Comparison of ENCODE assay signal across 1 cellular context in the genomic region with DNA sequence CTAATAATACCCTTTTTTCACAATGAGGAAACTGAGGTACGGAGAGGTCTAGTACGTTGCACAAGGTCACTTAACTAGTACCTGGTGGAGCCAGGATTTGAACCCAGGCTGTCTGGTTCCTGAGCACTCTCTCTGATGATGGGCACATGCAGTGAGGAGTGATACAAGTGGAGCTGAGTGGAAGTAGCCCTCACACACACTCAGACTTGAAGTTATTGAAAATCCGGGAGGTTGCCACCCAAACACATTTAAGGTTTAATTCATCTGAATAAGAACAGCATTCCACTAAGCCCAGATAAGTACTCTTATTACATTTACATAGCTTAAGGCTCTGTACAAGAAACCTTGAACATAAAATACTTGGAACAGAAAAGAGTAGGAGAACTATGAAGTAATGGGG.
TF ChIP-seq lines count a peak whose summit lies in the region.

No MANE protein-coding gene starts in this region.

TF ChIP-seq in SK-N-SH treated with all-trans-retinoic acid at 6 μM for 48 hours, 23 proteins besides CTCF, POLR2A, EP300 and RAD21:
- no peak for TF ChIP-seq OSR1 (CRISPR knock-in tag; IDR thresholded peaks at IDR 0.05)
- no peak for TF ChIP-seq PPARA (CRISPR knock-in tag; IDR thresholded peaks at IDR 0.05; ENCODE audit: borderline replicate concordance)
- TF ChIP-seq ZNF70 (CRISPR knock-in tag; IDR thresholded peaks at IDR 0.05), result no peak
- no peak for TF ChIP-seq ZFP30 (CRISPR knock-in tag; IDR thresholded peaks at IDR 0.05)
- TF ChIP-seq ZC3H10 (CRISPR knock-in tag; IDR thresholded peaks at IDR 0.05), result no peak
- TF ChIP-seq, protein P1, sequence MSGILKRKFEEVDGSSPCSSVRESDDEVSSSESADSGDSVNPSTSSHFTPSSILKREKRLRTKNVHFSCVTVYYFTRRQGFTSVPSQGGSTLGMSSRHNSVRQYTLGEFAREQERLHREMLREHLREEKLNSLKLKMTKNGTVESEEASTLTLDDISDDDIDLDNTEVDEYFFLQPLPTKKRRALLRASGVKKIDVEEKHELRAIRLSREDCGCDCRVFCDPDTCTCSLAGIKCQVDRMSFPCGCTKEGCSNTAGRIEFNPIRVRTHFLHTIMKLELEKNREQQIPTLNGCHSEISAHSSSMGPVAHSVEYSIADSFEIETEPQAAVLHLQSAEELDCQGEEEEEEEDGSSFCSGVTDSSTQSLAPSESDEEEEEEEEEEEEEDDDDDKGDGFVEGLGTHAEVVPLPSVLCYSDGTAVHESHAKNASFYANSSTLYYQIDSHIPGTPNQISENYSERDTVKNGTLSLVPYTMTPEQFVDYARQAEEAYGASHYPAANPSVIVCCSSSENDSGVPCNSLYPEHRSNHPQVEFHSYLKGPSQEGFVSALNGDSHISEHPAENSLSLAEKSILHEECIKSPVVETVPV (CRISPR knock-in tag; IDR thresholded peaks at IDR 0.05), result no peak
- TF ChIP-seq ARNTL (CRISPR knock-in tag; IDR thresholded peaks at IDR 0.05; ENCODE audit: borderline replicate concordance, low read depth), result no peak
- no peak for TF ChIP-seq SNAI2 (CRISPR knock-in tag; IDR thresholded peaks at IDR 0.05)
- TF ChIP-seq, protein P2, sequence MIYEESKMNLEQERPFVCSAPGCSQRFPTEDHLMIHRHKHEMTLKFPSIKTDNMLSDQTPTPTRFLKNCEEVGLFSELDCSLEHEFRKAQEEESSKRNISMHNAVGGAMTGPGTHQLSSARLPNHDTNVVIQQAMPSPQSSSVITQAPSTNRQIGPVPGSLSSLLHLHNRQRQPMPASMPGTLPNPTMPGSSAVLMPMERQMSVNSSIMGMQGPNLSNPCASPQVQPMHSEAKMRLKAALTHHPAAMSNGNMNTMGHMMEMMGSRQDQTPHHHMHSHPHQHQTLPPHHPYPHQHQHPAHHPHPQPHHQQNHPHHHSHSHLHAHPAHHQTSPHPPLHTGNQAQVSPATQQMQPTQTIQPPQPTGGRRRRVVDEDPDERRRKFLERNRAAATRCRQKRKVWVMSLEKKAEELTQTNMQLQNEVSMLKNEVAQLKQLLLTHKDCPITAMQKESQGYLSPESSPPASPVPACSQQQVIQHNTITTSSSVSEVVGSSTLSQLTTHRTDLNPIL (CRISPR knock-in tag; IDR thresholded peaks at IDR 0.05; ENCODE audit: low read depth), result no peak
- TF ChIP-seq BACH2 (CRISPR knock-in tag; IDR thresholded peaks at IDR 0.05; ENCODE audit: borderline replicate concordance), result no peak
- no peak for TF ChIP-seq TOX (CRISPR knock-in tag; IDR thresholded peaks at IDR 0.05; ENCODE audit: borderline replicate concordance)
- no peak for TF ChIP-seq ZFP3 (CRISPR knock-in tag; IDR thresholded peaks at IDR 0.05)
- no peak for TF ChIP-seq ZNF565 (CRISPR knock-in tag; conservative IDR thresholded peaks at IDR 0.05; ENCODE audit: low read depth)
- TF ChIP-seq, protein P3, sequence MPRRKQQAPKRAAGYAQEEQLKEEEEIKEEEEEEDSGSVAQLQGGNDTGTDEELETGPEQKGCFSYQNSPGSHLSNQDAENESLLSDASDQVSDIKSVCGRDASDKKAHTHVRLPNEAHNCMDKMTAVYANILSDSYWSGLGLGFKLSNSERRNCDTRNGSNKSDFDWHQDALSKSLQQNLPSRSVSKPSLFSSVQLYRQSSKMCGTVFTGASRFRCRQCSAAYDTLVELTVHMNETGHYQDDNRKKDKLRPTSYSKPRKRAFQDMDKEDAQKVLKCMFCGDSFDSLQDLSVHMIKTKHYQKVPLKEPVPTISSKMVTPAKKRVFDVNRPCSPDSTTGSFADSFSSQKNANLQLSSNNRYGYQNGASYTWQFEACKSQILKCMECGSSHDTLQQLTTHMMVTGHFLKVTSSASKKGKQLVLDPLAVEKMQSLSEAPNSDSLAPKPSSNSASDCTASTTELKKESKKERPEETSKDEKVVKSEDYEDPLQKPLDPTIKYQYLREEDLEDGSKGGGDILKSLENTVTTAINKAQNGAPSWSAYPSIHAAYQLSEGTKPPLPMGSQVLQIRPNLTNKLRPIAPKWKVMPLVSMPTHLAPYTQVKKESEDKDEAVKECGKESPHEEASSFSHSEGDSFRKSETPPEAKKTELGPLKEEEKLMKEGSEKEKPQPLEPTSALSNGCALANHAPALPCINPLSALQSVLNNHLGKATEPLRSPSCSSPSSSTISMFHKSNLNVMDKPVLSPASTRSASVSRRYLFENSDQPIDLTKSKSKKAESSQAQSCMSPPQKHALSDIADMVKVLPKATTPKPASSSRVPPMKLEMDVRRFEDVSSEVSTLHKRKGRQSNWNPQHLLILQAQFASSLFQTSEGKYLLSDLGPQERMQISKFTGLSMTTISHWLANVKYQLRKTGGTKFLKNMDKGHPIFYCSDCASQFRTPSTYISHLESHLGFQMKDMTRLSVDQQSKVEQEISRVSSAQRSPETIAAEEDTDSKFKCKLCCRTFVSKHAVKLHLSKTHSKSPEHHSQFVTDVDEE (CRISPR knock-in tag; IDR thresholded peaks at IDR 0.05), result no peak
- TF ChIP-seq TCF4 (CRISPR knock-in tag; IDR thresholded peaks at IDR 0.05; ENCODE audit: borderline replicate concordance), result no peak
- TF ChIP-seq, protein P4, sequence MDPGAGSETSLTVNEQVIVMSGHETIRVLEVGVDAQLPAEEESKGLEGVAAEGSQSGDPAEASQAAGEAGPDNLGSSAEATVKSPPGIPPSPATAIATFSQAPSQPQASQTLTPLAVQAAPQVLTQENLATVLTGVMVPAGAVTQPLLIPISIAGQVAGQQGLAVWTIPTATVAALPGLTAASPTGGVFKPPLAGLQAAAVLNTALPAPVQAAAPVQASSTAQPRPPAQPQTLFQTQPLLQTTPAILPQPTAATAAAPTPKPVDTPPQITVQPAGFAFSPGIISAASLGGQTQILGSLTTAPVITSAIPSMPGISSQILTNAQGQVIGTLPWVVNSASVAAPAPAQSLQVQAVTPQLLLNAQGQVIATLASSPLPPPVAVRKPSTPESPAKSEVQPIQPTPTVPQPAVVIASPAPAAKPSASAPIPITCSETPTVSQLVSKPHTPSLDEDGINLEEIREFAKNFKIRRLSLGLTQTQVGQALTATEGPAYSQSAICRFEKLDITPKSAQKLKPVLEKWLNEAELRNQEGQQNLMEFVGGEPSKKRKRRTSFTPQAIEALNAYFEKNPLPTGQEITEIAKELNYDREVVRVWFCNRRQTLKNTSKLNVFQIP (CRISPR knock-in tag; IDR thresholded peaks at IDR 0.05; ENCODE audit: borderline replicate concordance, low read depth), result no peak
- TF ChIP-seq, protein P5, sequence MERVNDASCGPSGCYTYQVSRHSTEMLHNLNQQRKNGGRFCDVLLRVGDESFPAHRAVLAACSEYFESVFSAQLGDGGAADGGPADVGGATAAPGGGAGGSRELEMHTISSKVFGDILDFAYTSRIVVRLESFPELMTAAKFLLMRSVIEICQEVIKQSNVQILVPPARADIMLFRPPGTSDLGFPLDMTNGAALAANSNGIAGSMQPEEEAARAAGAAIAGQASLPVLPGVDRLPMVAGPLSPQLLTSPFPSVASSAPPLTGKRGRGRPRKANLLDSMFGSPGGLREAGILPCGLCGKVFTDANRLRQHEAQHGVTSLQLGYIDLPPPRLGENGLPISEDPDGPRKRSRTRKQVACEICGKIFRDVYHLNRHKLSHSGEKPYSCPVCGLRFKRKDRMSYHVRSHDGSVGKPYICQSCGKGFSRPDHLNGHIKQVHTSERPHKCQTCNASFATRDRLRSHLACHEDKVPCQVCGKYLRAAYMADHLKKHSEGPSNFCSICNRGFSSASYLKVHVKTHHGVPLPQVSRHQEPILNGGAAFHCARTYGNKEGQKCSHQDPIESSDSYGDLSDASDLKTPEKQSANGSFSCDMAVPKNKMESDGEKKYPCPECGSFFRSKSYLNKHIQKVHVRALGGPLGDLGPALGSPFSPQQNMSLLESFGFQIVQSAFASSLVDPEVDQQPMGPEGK (CRISPR knock-in tag; IDR thresholded peaks at IDR 0.05; ENCODE audit: borderline replicate concordance), result no peak
- TF ChIP-seq RARB (CRISPR knock-in tag; IDR thresholded peaks at IDR 0.05), result no peak
- no peak for TF ChIP-seq ZNF8 (CRISPR knock-in tag; IDR thresholded peaks at IDR 0.05)
